In the genomic region with DNA sequence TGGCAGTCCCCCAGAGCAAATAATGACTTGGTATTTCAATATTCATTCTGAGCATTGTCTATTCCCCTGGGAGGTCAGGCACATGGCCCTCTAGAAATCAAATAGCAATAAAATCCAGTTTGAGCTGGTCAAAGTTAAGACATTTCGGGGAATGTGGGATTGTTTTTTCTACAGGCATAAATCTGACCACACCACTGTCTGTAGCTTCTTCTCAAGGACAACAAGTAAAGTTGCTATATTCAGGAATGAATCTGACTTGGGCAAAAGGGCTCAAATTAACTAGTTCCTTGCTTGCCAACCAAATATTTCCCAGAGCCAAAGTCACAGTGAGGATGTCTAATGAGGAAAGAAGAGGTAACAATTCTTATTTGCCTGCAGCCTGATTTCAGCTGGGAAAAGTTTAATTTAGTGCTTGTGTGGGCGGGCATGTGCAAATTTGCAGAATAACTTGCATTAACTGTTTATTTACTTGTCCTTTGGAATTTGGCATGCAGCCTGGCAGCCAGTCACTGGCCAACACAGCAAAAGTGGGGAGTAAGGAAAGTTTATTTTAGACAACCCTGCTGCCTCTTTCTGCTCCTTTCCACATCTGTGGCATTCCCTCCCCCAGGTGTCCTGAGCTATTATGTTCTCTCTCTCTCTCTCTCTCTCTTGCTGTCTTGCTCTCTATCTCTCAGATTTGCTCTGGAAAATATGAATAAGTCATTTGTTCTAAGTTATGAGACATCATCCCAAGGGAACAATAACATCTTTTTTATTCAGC, we compare ENCODE assay signal across 10 cellular contexts. TPM values are rescaled to one million over a fixed set of nuclear protein-coding genes. Genes with fewer than 3 reads are reported as not detected.
A peak's percentile ranks its signal among the peaks of the same experiment; 100 is the strongest.
DNase-seq lines count a peak whose midpoint lies in the region; ATAC-seq and TF ChIP-seq lines count a peak whose summit lies in the region.
"Had no signal": no experiment of that assay in that cellular context is flagged by ENCODE, and none has a peak within 500 bp of the region (broad histone marks: within the 10 kb centered on the region; RNA-seq: fewer than 3 reads in every experiment).

No MANE protein-coding gene starts in this region.

- peaks cover 16% of the 10 kb centered on the region for H3K4me1 Mint-ChIP-seq in GM23338
- H3K4me1 Mint-ChIP-seq in stimulated activated memory B cell treated with anti-CD40 and anti-IgM and Interleukin-4, amounts not matched to agents 10 μg/mL and 1 μg/mL and 100 μg/mL, for 72 hours, result no peaks in the 10 kb centered on the region

- no peaks in the 10 kb centered on the region for H3F3A ChIP-seq in GM23338 (replicated peaks; ENCODE audit: low read depth)

- DNase-seq in GM23338 (ENCODE audit: low spot score), result no peak
- peak; percentile 37 to 38 for DNase-seq in tibial nerve (ENCODE audit: low spot score in 2 of 2)
- no peak for DNase-seq in NCI-H2227 treated with DMSO at 0.1 percent for 48 hours (lab: John Stamatoyannopoulos, UW)
- no peak for DNase-seq in gastrocnemius medialis
- DNase-seq: MV-4-11, SHP77 had no signal

- H3K27me3 ChIP-seq in GM23338 (ENCODE audit: insufficient read depth) (no peaks in the 10 kb centered on the region), iPS-20b (ENCODE audit: insufficient read depth, low read length) (no peaks in the 10 kb centered on the region), tibial nerve (no peaks in the 10 kb centered on the region), gastrocnemius medialis (no peaks in the 10 kb centered on the region)
- H3K27me3 ChIP-seq: ovary had no signal

- no peaks in the 10 kb centered on the region for H3K36me3 ChIP-seq in GM23338 (ENCODE audit: insufficient read depth)
- H3K36me3 ChIP-seq in iPS-20b (ENCODE audit: insufficient read depth, low read depth, low read length), result no peaks in the 10 kb centered on the region
- H3K36me3 ChIP-seq in tibial nerve, result no peaks in the 10 kb centered on the region
- no peaks in the 10 kb centered on the region for H3K36me3 ChIP-seq in gastrocnemius medialis
- H3K36me3 ChIP-seq: ovary had no signal

- H3K4me1 ChIP-seq in GM23338 (ENCODE audit: insufficient read depth) (peaks cover 13% of the 10 kb centered on the region), iPS-20b (ENCODE audit: insufficient read depth, low read length) (peaks cover 10% of the 10 kb centered on the region; the same call in 1 of the 2 replicates), tibial nerve (peaks cover 0 to 28% (median 7%) of the 10 kb centered on the region in 4 donors), gastrocnemius medialis (no peaks in the 10 kb centered on the region)

- TF ChIP-seq POLR2A in tibial nerve (IDR thresholded peaks at IDR 0.05), result no peak
- TF ChIP-seq POLR2A in gastrocnemius medialis (IDR thresholded peaks at IDR 0.05), result no peak

- 12 to 20% methylated on average over 2 of the region's 2 CpGs for WGBS in tibial nerve, 2 donors

- peak overlapping the region; percentile 38; the same call in 1 of the 2 replicates for H2AFZ ChIP-seq in GM23338

- H4K20me1 ChIP-seq in GM23338 (replicated peaks; ENCODE audit: insufficient read depth), result no peaks in the 10 kb centered on the region

- no peaks in the 10 kb centered on the region for H3K36me3 Mint-ChIP-seq in GM23338 (ENCODE audit: low read depth)
- no peaks in the 10 kb centered on the region for H3K36me3 Mint-ChIP-seq in stimulated activated memory B cell treated with anti-CD40 and anti-IgM and Interleukin-4, amounts not matched to agents 10 μg/mL and 1 μg/mL and 100 μg/mL, for 72 hours

- in situ Hi-C loops in gastrocnemius medialis (cut with MboI; ENCODE audit: low sequenced_read_pairs in 4 of 4), result no loop called here

- TF ChIP-seq CTCF in GM23338 (conservative IDR thresholded peaks at IDR 0.05; ENCODE audit: low read depth in 2 of 2), result no peak
- no peak for TF ChIP-seq CTCF in VCaP (conservative IDR thresholded peaks at IDR 0.05)
- TF ChIP-seq CTCF in tibial nerve (IDR thresholded peaks at IDR 0.05), result no peak
- no peak for TF ChIP-seq CTCF in gastrocnemius medialis (IDR thresholded peaks at IDR 0.05 in 4 of 5, conservative IDR thresholded peaks at IDR 0.05 in 1 of 5)

- no peaks in the 10 kb centered on the region for H3K9me3 Mint-ChIP-seq in GM23338
- no peaks in the 10 kb centered on the region for H3K9me3 Mint-ChIP-seq in stimulated activated memory B cell treated with anti-CD40 and anti-IgM and Interleukin-4, amounts not matched to agents 10 μg/mL and 1 μg/mL and 100 μg/mL, for 72 hours

- peak overlapping the region; percentile 86 for H3K27ac Mint-ChIP-seq in GM23338
- no peak overlapping the region for H3K27ac Mint-ChIP-seq in stimulated activated memory B cell treated with anti-CD40 and anti-IgM and Interleukin-4, amounts not matched to agents 10 μg/mL and 1 μg/mL and 100 μg/mL, for 72 hours

- H3K79me2 ChIP-seq in GM23338 (replicated peaks; ENCODE audit: insufficient read depth), result no peaks in the 10 kb centered on the region

- H3K9me2 ChIP-seq in GM23338 (ENCODE audit: insufficient read depth), result no peaks in the 10 kb centered on the region

- H3K4me2 ChIP-seq in GM23338, result peak overlapping the region; percentile 33; the same call in 1 of the 2 replicates

- intact Hi-C loops in gastrocnemius medialis (cut with DNase I; ENCODE audit: low total_unique reads), result no loop called here

- no peaks in the 10 kb centered on the region for H3K9me3 ChIP-seq in iPS-20b (ENCODE audit: insufficient read depth, low read depth, low read length)
- no peaks in the 10 kb centered on the region for H3K9me3 ChIP-seq in tibial nerve
- H3K9me3 ChIP-seq in gastrocnemius medialis, result no peaks in the 10 kb centered on the region
- H3K9me3 ChIP-seq: ovary had no signal

- H3K27ac ChIP-seq in GM23338 (ENCODE audit: low read depth) (no peak overlapping the region), VCaP (peak overlapping the region; percentile 59), iPS-20b (ENCODE audit: low read length) (no peak overlapping the region), tibial nerve (peak overlapping the region in 2 of 4 donors; percentile 1 to 31), gastrocnemius medialis (no peak overlapping the region)
- H3K27ac ChIP-seq: ovary had no signal

- TF ChIP-seq EP300 in tibial nerve (IDR thresholded peaks at IDR 0.05), result peak in 1 of 2 donors; percentile 19

- no peak overlapping the region for H3K9ac ChIP-seq in iPS-20b (ENCODE audit: low read depth, low read length)

- ATAC-seq in GM23338 (peak; percentile 36; the same call in 2 of the 3 replicates), gastrocnemius medialis (no peak)
- no peak for ATAC-seq in stimulated activated memory B cell treated with anti-CD40 and anti-IgM and Interleukin-4, amounts not matched to agents 10 μg/mL and 1 μg/mL and 100 μg/mL, for 72 hours

- H3K4me3 Mint-ChIP-seq in GM23338, result no peak overlapping the region
- H3K4me3 Mint-ChIP-seq in stimulated activated memory B cell treated with anti-CD40 and anti-IgM and Interleukin-4, amounts not matched to agents 10 μg/mL and 1 μg/mL and 100 μg/mL, for 72 hours, result no peak overlapping the region

- no peaks in the 10 kb centered on the region for H3K27me3 Mint-ChIP-seq in GM23338 (ENCODE audit: insufficient read depth, low read depth, poor library complexity)
- H3K27me3 Mint-ChIP-seq in stimulated activated memory B cell treated with anti-CD40 and anti-IgM and Interleukin-4, amounts not matched to agents 10 μg/mL and 1 μg/mL and 100 μg/mL, for 72 hours, result peaks cover 9% of the 10 kb centered on the region

- H3K4me3 ChIP-seq in GM23338 (no peak overlapping the region), iPS-20b (ENCODE audit: low read length) (0 out of 2 replicates have a peak overlapping the region, but pooled peaks have one; percentile 10), tibial nerve (no peak overlapping the region), gastrocnemius medialis (no peak overlapping the region)
- H3K4me3 ChIP-seq: ovary had no signal

TF ChIP-seq in GM23338, 12 proteins besides CTCF, POLR2A, EP300 and RAD21 (continues in another document):
- no peak for TF ChIP-seq CREB1 (CRISPR knock-in tag; IDR thresholded peaks at IDR 0.05; ENCODE audit: low read depth)

RNA-seq across cellular contexts. Expression of a gene that starts 51.2 kb away (rescaled TPM):
- 0.31 and 0.54 TPM in 2 replicates for total RNA-seq in GM23338 (2014; rRNA removed; shearing (Covaris generic))
- 0.05 TPM in 1 of 2 replicates, not detected in the other for polyA plus RNA-seq in GM23338 (2016; fragmentation: Nextera tagmentation; extraction: Ambion mirVana)
- 10 to 100 TPM in 2 of 4 donors, 1 to 10 TPM in 2; 6.9 to 13.7 (median 11.1) TPM for total RNA-seq in tibial nerve
- 1 to 10 TPM in 2 of 4 donors, under 1 TPM in 2; 0.51 to 2.3 (median 1.1) TPM for total RNA-seq in gastrocnemius medialis

Comparison
In these comparisons a context has a peak if more than half of its experiments do, and no peak if none do; other contexts are left out.
1. DNase-seq: peak in tibial nerve (2 of 2); none in GM23338 (single experiment), NCI-H2227 treated with DMSO at 0.1 percent for 48 hours (single experiment) and gastrocnemius medialis (0 of 2).